In the genomic region with DNA sequence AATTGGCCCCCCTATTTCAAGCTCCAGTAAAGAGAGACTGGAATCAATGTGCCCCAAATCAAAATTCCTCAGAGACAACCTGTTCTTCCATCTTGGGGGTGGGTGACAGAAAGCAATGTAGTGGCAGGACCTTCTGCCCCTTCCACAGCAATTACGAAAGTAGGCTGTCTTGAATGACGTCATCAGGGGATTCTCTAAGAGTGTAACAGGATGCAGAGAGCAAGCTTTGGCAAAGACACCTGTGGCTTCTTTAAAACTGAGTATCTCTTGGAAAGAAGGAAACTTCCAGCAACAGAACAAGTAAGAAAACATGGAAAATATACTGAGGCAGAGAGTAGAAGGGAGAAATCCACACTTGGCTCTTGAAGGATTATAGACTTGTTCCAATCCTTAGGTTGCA, we compare ENCODE assay signal across 31 cellular contexts.
"Had no signal": no experiment of that assay in that cellular context is flagged by ENCODE, and none has a peak within 500 bp of the region (broad histone marks: within the 10 kb centered on the region; RNA-seq: fewer than 3 reads in every experiment).

No MANE protein-coding gene starts in this region.

- H3K4me3 ChIP-seq: colonic mucosa, Peyer's patch, SJSA1 had no signal

- H3K4me1 ChIP-seq: colonic mucosa, Peyer's patch, SJSA1 had no signal

- H3K9me3 ChIP-seq: colonic mucosa, Peyer's patch, SJSA1, SK-N-SH had no signal

- H3K36me3 ChIP-seq: brain microvascular endothelial cell, colonic mucosa, Peyer's patch, SJSA1 had no signal

- H3K27ac ChIP-seq: brain microvascular endothelial cell, colonic mucosa, Peyer's patch, SJSA1 had no signal

- DNase-seq: activated B cell treated with CpG ODN at 0.5 μM for 24 hours; activated CD4-positive, alpha-beta memory T cell treated with anti-CD3 and anti-CD28 coated beads for 36 hours; activated CD4-positive, alpha-beta T cell treated with anti-CD3 and anti-CD28 coated beads for 4 hours; activated CD4-positive, alpha-beta T cell treated with anti-CD3 and anti-CD28 coated beads, Interleukin-2, amount 50 U/mL, for 1 hour; activated CD4-positive, CD25-positive, alpha-beta regulatory T cell treated with anti-CD3 and anti-CD28 coated beads, Interleukin-2, amount 50 U/mL, for 72 hours; activated CD8-positive, alpha-beta memory T cell treated with anti-CD3 and anti-CD28 coated beads, Interleukin-2, amount 50 U/mL, for 4 hours; activated effector memory CD4-positive, alpha-beta T cell treated with anti-CD3 and anti-CD28 coated beads, Interleukin-2, amount 50 U/mL, for 16 hours; activated naive CD4-positive, alpha-beta T cell; activated naive CD4-positive, alpha-beta T cell treated with anti-CD3 and anti-CD28 coated beads, Interleukin-2, amount 50 U/mL, for 16 hours; activated naive CD8-positive, alpha-beta T cell treated with anti-CD3 and anti-CD28 coated beads for 36 hours; activated T-cell treated with anti-CD3 and anti-CD28 coated beads, Interleukin-2, amount 50 U/mL, for 48 hours; amniotic stem cell; aorta; brain microvascular endothelial cell; central memory CD4-positive, alpha-beta T cell; colonic mucosa; MM.1S; NCI-H1048; NCI-H1105 treated with DMSO at 0.1 percent for 48 hours; NCI-H1436; NCI-H1694; NCI-H2029; NCI-H345; NCI-H524 treated with DMSO at 0.1 percent for 48 hours; PC-3; Peyer's patch; RPMI8226; SHP77 treated with DMSO at 0.1 percent for 48 hours; SK-N-SH had no signal

- H3K27me3 ChIP-seq: brain microvascular endothelial cell, colonic mucosa, Peyer's patch, SJSA1 had no signal

- H3K4me2 ChIP-seq: SK-N-SH had no signal

- ATAC-seq: activated T-helper 17 cell treated with anti-CD3 and anti-CD28 coated beads, Interleukin-2, amount 50 U/mL, for 72 hours; PC-3 had no signal

- H3K9ac ChIP-seq: SK-N-SH had no signal
